9 cellular contexts compared by ENCODE assay signal in the genomic region with DNA sequence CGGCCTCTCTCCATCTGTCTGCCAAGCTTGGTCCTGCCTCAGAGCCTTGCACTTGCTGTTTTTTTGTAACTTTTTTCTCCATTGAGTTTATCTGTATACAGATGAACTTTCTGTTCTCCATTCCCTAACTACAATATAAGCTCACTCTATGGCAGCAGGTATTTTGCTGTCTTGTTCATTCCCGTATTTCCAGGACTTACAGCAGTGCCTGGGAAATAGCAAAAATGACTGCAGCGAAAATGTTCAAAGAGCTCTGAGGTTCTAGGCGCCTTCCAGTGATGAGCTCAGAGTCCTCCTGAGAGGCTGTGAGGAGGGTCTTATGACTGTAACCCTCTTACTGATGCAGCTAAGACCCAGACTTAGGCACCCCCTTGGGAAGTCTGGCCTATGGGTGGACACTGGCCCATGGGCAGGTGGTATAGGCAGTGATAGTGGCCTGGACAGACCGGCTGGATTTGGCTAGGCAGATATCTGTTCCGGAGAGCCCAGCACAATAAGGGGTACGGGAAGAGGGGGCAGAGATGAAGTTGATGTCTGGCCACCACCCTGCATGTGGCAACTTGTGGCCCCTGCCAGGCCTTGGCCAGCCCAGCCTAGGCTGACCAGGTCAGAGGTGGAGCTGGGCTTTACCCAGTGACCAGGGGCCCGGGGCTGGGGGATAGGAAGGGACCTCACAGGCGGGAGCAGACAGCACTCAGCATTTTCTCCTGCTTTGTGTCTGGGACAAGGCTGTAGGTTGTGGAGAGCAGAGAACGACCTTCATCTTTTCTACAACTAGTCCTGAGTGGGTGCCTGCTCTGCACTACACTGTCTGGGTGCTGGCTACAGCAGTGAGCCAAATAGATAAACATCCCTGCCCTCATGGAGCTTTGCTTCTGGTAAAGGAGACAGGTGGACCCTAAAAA. TPM values are rescaled to one million over a fixed set of nuclear protein-coding genes. Genes with fewer than 3 reads are reported as not detected.
DNase-seq lines count a peak whose midpoint lies in the region; ATAC-seq, FAIRE-seq and TF ChIP-seq lines count a peak whose summit lies in the region.
"Had no signal": no experiment of that assay in that cellular context is flagged by ENCODE, and none has a peak within 500 bp of the region (broad histone marks: within the 10 kb centered on the region; RNA-seq: fewer than 3 reads in every experiment).

No MANE protein-coding gene starts in this region.

- peaks cover 62% of the 10 kb centered on the region for H3K79me2 ChIP-seq in hepatocyte

- peak overlapping the region; percentile 75 for H3K4me3 Mint-ChIP-seq in T-helper 17 cell

- H3K27ac Mint-ChIP-seq in T-helper 17 cell = peak overlapping the region; percentile 99

- TF ChIP-seq POLR2A in upper lobe of left lung (IDR thresholded peaks at IDR 0.05) = no peak

- DNase-seq in heart right ventricle (no peak), left cardiac atrium (no peak), T-helper 17 cell (no peak), hepatocyte (ENCODE audit: low spot score) (no peak), upper lobe of left lung (peak in 1 of 2 donors; percentile 45), RCC 7860 (ENCODE audit: low spot score) (no peak), dermis blood vessel endothelial cell (no peak)
- DNase-seq: retina had no signal

- no peak overlapping the region for H2AFZ ChIP-seq in hepatocyte

- intact Hi-C loops in heart right ventricle (cut with DNase I) (loop anchor here (5.0 to 10.0 kb wide), 9 partner anchors 33 to 373 kb away; partner anchors contain the start of genes RPL3 (in 5 of the 10), SYNGR1 (in 3 of the 10) and CBX7 (in 1 of the 10)), left cardiac atrium (cut with DNase I) (loop anchor here (5.0 to 10.0 kb wide), 2 partner anchors 33 to 210 kb away; partner anchors contain the start of gene RPL3 (in 1 of the 2))

- H3K4me3 ChIP-seq in heart right ventricle (peak overlapping the region in 1 of 10 donors; percentile 99), hepatocyte (no peak overlapping the region), upper lobe of left lung (no peak overlapping the region)

- peak overlapping the region; percentile 99 for H3K4me2 ChIP-seq in hepatocyte

- H3K36me3 Mint-ChIP-seq in T-helper 17 cell (ENCODE audit: low read depth) = peaks cover 10% of the 10 kb centered on the region

- peaks cover 83% of the 10 kb centered on the region for H4K20me1 ChIP-seq in hepatocyte (ENCODE audit: insufficient read depth, poor library complexity, severe bottlenecking)

- peaks cover 62% of the 10 kb centered on the region for H3K4me1 Mint-ChIP-seq in T-helper 17 cell

- H3K9me3 ChIP-seq in heart right ventricle (no peaks in the 10 kb centered on the region), T-helper 17 cell (ENCODE audit: control insufficient read depth, low read length, poor library complexity, severe bottlenecking) (no peaks in the 10 kb centered on the region), hepatocyte (ENCODE audit: low read depth) (no peaks in the 10 kb centered on the region), upper lobe of left lung (no peaks in the 10 kb centered on the region)

- TF ChIP-seq CTCF in heart right ventricle (IDR thresholded peaks at IDR 0.05) (no peak), hepatocyte (IDR thresholded peaks at IDR 0.05; ENCODE audit: poor library complexity) (no peak), upper lobe of left lung (IDR thresholded peaks at IDR 0.05) (no peak)

- H3K9me2 ChIP-seq in hepatocyte (replicated peaks; ENCODE audit: insufficient read depth) = no peaks in the 10 kb centered on the region

- TF ChIP-seq EP300 in upper lobe of left lung (IDR thresholded peaks at IDR 0.05) = no peak

- H3K27me3 ChIP-seq in heart right ventricle (no peaks in the 10 kb centered on the region), hepatocyte (no peaks in the 10 kb centered on the region), upper lobe of left lung (no peaks in the 10 kb centered on the region)

- peaks cover 0 to 77% (median 23%) of the 10 kb centered on the region in 9 donors for H3K36me3 ChIP-seq in heart right ventricle
- peaks cover 9% of the 10 kb centered on the region for H3K36me3 ChIP-seq in hepatocyte (replicated peaks; ENCODE audit: insufficient read depth, low read depth)
- H3K36me3 ChIP-seq in upper lobe of left lung = peaks cover 22 to 62% (median 50%) of the 10 kb centered on the region in 4 donors

- H3K27ac ChIP-seq in heart right ventricle (peak overlapping the region in 7 of 10 donors; percentile 8 to 100 (median 37)), hepatocyte (peak overlapping the region; percentile 23), upper lobe of left lung (peak overlapping the region; percentile 24 to 57 (median 46))

- H3K4me1 ChIP-seq in heart right ventricle = peaks cover 38 to 86% (median 71%) of the 10 kb centered on the region in 9 donors
- H3K4me1 ChIP-seq in hepatocyte (ENCODE audit: insufficient read depth) = peaks cover 36% of the 10 kb centered on the region
- peaks cover 66 to 83% (median 76%) of the 10 kb centered on the region in 4 donors for H3K4me1 ChIP-seq in upper lobe of left lung

- H3K27me3 Mint-ChIP-seq in T-helper 17 cell = no peaks in the 10 kb centered on the region

- FAIRE-seq in RCC 7860 (lab: Jason Lieb, UNC) = no peak

- no peak for ATAC-seq in heart right ventricle
- ATAC-seq in left cardiac atrium = no peak
- no peak for ATAC-seq in T-helper 17 cell
- ATAC-seq in upper lobe of left lung (ENCODE audit: low FRiP score in 2 of 2) = no peak
- no peak for ATAC-seq in HG02678 (IDR thresholded peaks at IDR 0.05; ENCODE audit: unreplicated experiment)

- WGBS in heart right ventricle, 2 donors = 72 to 77% methylated on average over 10 of the region's 10 CpGs
- WGBS in hepatocyte (ENCODE audit: low lambda C conversion rate, missing lambda C conversion rate) = 84% methylated on average over 10 of the region's 10 CpGs
- WGBS in upper lobe of left lung, 2 donors = 81 to 86% methylated on average over 9 to 10 of the region's 10 CpGs

RNA-seq across cellular contexts. Expression of gene ATF4, which starts 4.6 kb away (rescaled TPM):
- total RNA-seq in heart right ventricle (100 to 1,000 TPM in 9 of 10 donors, 10 to 100 TPM in 1; 95.2 to 319 (median 133) TPM), left cardiac atrium (100 to 1,000 TPM; 203 to 294 TPM), T-helper 17 cell (100 to 1,000 TPM; 260 to 333 TPM), hepatocyte (231 and 271 TPM in 2 replicates), upper lobe of left lung (100 to 1,000 TPM; 255 to 402 (median 364) TPM), dermis blood vessel endothelial cell (150 and 159 TPM in 2 replicates)
- polyA plus RNA-seq in heart right ventricle (100 to 1,000 TPM; 439 to 637 TPM), hepatocyte (144 and 170 TPM in 2 replicates)

RNA-seq across cellular contexts. Expression of gene RPS19BP1, which starts 7.5 kb away (rescaled TPM):
- total RNA-seq in heart right ventricle = 10 to 100 TPM; 31.3 to 64.0 (median 37.2) TPM
- polyA plus RNA-seq in heart right ventricle = 100 to 1,000 TPM; 154 to 222 TPM
- total RNA-seq in left cardiac atrium = 10 to 100 TPM; 66.1 to 70.7 TPM
- total RNA-seq in T-helper 17 cell = 10 to 100 TPM; 42.6 to 47.3 TPM
- 82.9 and 84.0 TPM in 2 replicates for total RNA-seq in hepatocyte
- 117 and 118 TPM in 2 replicates for polyA plus RNA-seq in hepatocyte
- total RNA-seq in upper lobe of left lung = 100 to 1,000 TPM in 4 of 6 donors, 10 to 100 TPM in 2; 71.2 to 168 (median 106) TPM
- total RNA-seq in dermis blood vessel endothelial cell = 52.8 and 74.2 TPM in 2 replicates

RNA-seq across cellular contexts. Expression of gene MIEF1, which starts 22.9 kb away (rescaled TPM):
- total RNA-seq in heart right ventricle (10 to 100 TPM; 12.8 to 35.8 (median 17.5) TPM), left cardiac atrium (10 to 100 TPM; 18.1 to 29.0 TPM), T-helper 17 cell (10 to 100 TPM; 16.9 to 22.7 TPM), hepatocyte (25.8 and 31.8 TPM in 2 replicates), upper lobe of left lung (10 to 100 TPM; 10.5 to 35.3 (median 25.6) TPM), dermis blood vessel endothelial cell (19.4 and 26.5 TPM in 2 replicates)
- polyA plus RNA-seq in heart right ventricle (1 to 10 TPM; 7.0 to 9.1 TPM), hepatocyte (17.5 and 22.2 TPM in 2 replicates)

RNA-seq across cellular contexts. Expression of gene CACNA1I, which starts 45.5 kb away (rescaled TPM):
- under 1 TPM in 5 of 10 donors, not detected in 5; 0.04 to 0.06 (median 0.05) TPM for total RNA-seq in heart right ventricle
- under 1 TPM in 1 of 2 donors, not detected in 1; under 0.01 TPM for polyA plus RNA-seq in heart right ventricle
- total RNA-seq in left cardiac atrium = under 1 TPM; 0.03 to 0.06 TPM
- total RNA-seq in T-helper 17 cell = 10 to 100 TPM; 20.3 to 27.9 TPM
- total RNA-seq in hepatocyte = 0.16 and 0.17 TPM in 2 replicates
- polyA plus RNA-seq in hepatocyte = 0.10 and 0.21 TPM in 2 replicates
- 1 to 10 TPM in 1 of 6 donors, under 1 TPM in 5; 0.15 to 4.2 (median 0.34) TPM for total RNA-seq in upper lobe of left lung
- total RNA-seq in dermis blood vessel endothelial cell = not detected in 2 replicates
